25 cellular contexts compared by ENCODE assay signal in the genomic region with DNA sequence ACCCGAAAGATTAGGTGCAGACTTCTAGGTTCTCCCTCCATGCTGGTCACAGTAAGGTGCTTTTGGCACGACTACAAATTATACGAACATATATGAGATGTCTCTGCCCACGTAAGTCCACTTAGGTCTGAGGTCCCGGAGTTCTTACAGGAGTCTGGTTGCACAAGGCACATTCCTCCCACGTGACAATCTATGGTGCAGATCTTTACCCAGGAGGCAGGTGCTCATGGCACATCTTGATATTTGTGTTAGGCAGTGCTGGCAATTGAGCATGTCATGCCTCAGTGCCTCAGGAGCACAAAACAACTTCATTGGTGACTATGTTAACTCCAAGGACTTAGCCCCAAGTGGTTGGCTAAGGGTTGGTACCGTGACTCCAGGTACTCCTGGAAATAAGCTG.
A peak's percentile ranks its signal among the peaks of the same experiment; 100 is the strongest.
DNase-seq lines count a peak whose midpoint lies in the region; ATAC-seq and TF ChIP-seq lines count a peak whose summit lies in the region.
"Had no signal": no experiment of that assay in that cellular context is flagged by ENCODE, and none has a peak within 500 bp of the region (broad histone marks: within the 10 kb centered on the region; RNA-seq: fewer than 3 reads in every experiment).

No MANE protein-coding gene starts in this region.

- H3K9ac ChIP-seq in parathyroid adenoma = no peak overlapping the region
- H3K9ac ChIP-seq: KMS-11 had no signal

- H3K27ac ChIP-seq in GM23338 (ENCODE audit: low read depth) = no peak overlapping the region
- no peak overlapping the region for H3K27ac ChIP-seq in parathyroid adenoma
- H3K27ac ChIP-seq: KMS-11, Peyer's patch had no signal

- H3K4me2 ChIP-seq in GM23338 (no peak overlapping the region), parathyroid adenoma (ENCODE audit: low read length) (peak overlapping the region; percentile 0)
- H3K4me2 ChIP-seq: KMS-11 had no signal

- H3K27me3 ChIP-seq in GM23338 (ENCODE audit: insufficient read depth) (no peaks in the 10 kb centered on the region), parathyroid adenoma (ENCODE audit: control insufficient read depth, insufficient read depth, low read length) (no peaks in the 10 kb centered on the region)
- H3K27me3 ChIP-seq: Peyer's patch had no signal

- H3K4me3 ChIP-seq in GM23338 = no peak overlapping the region
- H3K4me3 ChIP-seq in parathyroid adenoma (ENCODE audit: low read depth, low read length) = no peak overlapping the region
- H3K4me3 ChIP-seq: HAP-1, Peyer's patch had no signal

- H3K4me1 ChIP-seq in GM23338 (ENCODE audit: insufficient read depth) (no peaks in the 10 kb centered on the region), parathyroid adenoma (peaks cover 4% of the 10 kb centered on the region)
- H3K4me1 ChIP-seq: HAP-1, Peyer's patch had no signal

- TF ChIP-seq CTCF in GM23338 (conservative IDR thresholded peaks at IDR 0.05; ENCODE audit: low read depth in 2 of 2) = no peak
- no peak for TF ChIP-seq CTCF in parathyroid adenoma (IDR thresholded peaks at IDR 0.05)

- H3K9me2 ChIP-seq in GM23338 (ENCODE audit: insufficient read depth) = no peaks in the 10 kb centered on the region

- H2AFZ ChIP-seq in GM23338 (peak overlapping the region; percentile 78), parathyroid adenoma (peak overlapping the region; percentile 58)

- peaks cover 21% of the 10 kb centered on the region for H3K9me3 Mint-ChIP-seq in GM23338

- H3K36me3 ChIP-seq in GM23338 (ENCODE audit: insufficient read depth) = no peaks in the 10 kb centered on the region
- H3K36me3 ChIP-seq in parathyroid adenoma (ENCODE audit: control insufficient read depth, insufficient read depth, low read length) = no peaks in the 10 kb centered on the region
- H3K36me3 ChIP-seq: HAP-1, Peyer's patch had no signal

- H3K4me3 Mint-ChIP-seq in GM23338 = no peak overlapping the region
- H3K4me3 Mint-ChIP-seq: CD4-positive, alpha-beta memory T cell; HFFc6 had no signal

- no peak for ATAC-seq in GM23338
- ATAC-seq: HepG2, SK-N-SH treated with all-trans-retinoic acid at 6 μM for 48 hours had no signal

- H3K27ac Mint-ChIP-seq in GM23338 = no peak overlapping the region
- H3K27ac Mint-ChIP-seq: CD4-positive, alpha-beta memory T cell; HFFc6 had no signal

- H3K4me1 Mint-ChIP-seq in GM23338 = no peaks in the 10 kb centered on the region

- no peaks in the 10 kb centered on the region for H4K20me1 ChIP-seq in GM23338 (replicated peaks; ENCODE audit: insufficient read depth)

- DNase-seq in DMS79 (lab: John Stamatoyannopoulos, UW) (peak; percentile 79), GM23338 (ENCODE audit: low spot score) (no peak), SK-N-DZ (ENCODE audit: low spot score) (peak; percentile 10), activated gamma-delta T cell (lab: John Stamatoyannopoulos, UW) (no peak), COLO668 (lab: John Stamatoyannopoulos, UW; ENCODE audit: unreplicated experiment) (no peak), NCI-H526 treated with DMSO at 0.1 percent for 48 hours (lab: John Stamatoyannopoulos, UW) (no peak), GM19240 (ENCODE audit: insufficient read length, low spot score) (no peak)
- DNase-seq: C1 segment of cervical spinal cord; Caco-2; CD4-positive, alpha-beta memory T cell; GOT3; HFFc6; MM.1S; NCI-H2029; NCI-H2171 treated with DMSO at 0.1 percent for 48 hours; NCI-H345; NCI-H526; OCI-M1; Peyer's patch; SIG-M5 had no signal

- H3K9me3 ChIP-seq in parathyroid adenoma (ENCODE audit: control insufficient read depth, low read length) = no peaks in the 10 kb centered on the region
- H3K9me3 ChIP-seq: HAP-1, Peyer's patch had no signal

- peaks cover 1% of the 10 kb centered on the region for H3K27me3 Mint-ChIP-seq in GM23338 (ENCODE audit: insufficient read depth, low read depth, poor library complexity)
- H3K27me3 Mint-ChIP-seq: CD4-positive, alpha-beta memory T cell had no signal

- no peaks in the 10 kb centered on the region for H3K79me2 ChIP-seq in GM23338 (replicated peaks; ENCODE audit: insufficient read depth)
- no peaks in the 10 kb centered on the region for H3K79me2 ChIP-seq in parathyroid adenoma

- H3F3A ChIP-seq in GM23338 (replicated peaks; ENCODE audit: low read depth) = no peaks in the 10 kb centered on the region

- H3K36me3 Mint-ChIP-seq in GM23338 (ENCODE audit: low read depth) = peaks cover 13% of the 10 kb centered on the region; the same call in 2 of the 3 replicates

TF ChIP-seq in GM23338, 12 proteins besides CTCF, POLR2A, EP300 and RAD21 (continues in another document):
- no peak for TF ChIP-seq JUNB (IDR thresholded peaks at IDR 0.05; ENCODE audit: unreplicated experiment)
- TF ChIP-seq NANOG (IDR thresholded peaks at IDR 0.05; ENCODE audit: borderline replicate concordance) = no peak
- no peak for TF ChIP-seq CREB1 (CRISPR knock-in tag; IDR thresholded peaks at IDR 0.05; ENCODE audit: low read depth)
- TF ChIP-seq, protein P1, sequence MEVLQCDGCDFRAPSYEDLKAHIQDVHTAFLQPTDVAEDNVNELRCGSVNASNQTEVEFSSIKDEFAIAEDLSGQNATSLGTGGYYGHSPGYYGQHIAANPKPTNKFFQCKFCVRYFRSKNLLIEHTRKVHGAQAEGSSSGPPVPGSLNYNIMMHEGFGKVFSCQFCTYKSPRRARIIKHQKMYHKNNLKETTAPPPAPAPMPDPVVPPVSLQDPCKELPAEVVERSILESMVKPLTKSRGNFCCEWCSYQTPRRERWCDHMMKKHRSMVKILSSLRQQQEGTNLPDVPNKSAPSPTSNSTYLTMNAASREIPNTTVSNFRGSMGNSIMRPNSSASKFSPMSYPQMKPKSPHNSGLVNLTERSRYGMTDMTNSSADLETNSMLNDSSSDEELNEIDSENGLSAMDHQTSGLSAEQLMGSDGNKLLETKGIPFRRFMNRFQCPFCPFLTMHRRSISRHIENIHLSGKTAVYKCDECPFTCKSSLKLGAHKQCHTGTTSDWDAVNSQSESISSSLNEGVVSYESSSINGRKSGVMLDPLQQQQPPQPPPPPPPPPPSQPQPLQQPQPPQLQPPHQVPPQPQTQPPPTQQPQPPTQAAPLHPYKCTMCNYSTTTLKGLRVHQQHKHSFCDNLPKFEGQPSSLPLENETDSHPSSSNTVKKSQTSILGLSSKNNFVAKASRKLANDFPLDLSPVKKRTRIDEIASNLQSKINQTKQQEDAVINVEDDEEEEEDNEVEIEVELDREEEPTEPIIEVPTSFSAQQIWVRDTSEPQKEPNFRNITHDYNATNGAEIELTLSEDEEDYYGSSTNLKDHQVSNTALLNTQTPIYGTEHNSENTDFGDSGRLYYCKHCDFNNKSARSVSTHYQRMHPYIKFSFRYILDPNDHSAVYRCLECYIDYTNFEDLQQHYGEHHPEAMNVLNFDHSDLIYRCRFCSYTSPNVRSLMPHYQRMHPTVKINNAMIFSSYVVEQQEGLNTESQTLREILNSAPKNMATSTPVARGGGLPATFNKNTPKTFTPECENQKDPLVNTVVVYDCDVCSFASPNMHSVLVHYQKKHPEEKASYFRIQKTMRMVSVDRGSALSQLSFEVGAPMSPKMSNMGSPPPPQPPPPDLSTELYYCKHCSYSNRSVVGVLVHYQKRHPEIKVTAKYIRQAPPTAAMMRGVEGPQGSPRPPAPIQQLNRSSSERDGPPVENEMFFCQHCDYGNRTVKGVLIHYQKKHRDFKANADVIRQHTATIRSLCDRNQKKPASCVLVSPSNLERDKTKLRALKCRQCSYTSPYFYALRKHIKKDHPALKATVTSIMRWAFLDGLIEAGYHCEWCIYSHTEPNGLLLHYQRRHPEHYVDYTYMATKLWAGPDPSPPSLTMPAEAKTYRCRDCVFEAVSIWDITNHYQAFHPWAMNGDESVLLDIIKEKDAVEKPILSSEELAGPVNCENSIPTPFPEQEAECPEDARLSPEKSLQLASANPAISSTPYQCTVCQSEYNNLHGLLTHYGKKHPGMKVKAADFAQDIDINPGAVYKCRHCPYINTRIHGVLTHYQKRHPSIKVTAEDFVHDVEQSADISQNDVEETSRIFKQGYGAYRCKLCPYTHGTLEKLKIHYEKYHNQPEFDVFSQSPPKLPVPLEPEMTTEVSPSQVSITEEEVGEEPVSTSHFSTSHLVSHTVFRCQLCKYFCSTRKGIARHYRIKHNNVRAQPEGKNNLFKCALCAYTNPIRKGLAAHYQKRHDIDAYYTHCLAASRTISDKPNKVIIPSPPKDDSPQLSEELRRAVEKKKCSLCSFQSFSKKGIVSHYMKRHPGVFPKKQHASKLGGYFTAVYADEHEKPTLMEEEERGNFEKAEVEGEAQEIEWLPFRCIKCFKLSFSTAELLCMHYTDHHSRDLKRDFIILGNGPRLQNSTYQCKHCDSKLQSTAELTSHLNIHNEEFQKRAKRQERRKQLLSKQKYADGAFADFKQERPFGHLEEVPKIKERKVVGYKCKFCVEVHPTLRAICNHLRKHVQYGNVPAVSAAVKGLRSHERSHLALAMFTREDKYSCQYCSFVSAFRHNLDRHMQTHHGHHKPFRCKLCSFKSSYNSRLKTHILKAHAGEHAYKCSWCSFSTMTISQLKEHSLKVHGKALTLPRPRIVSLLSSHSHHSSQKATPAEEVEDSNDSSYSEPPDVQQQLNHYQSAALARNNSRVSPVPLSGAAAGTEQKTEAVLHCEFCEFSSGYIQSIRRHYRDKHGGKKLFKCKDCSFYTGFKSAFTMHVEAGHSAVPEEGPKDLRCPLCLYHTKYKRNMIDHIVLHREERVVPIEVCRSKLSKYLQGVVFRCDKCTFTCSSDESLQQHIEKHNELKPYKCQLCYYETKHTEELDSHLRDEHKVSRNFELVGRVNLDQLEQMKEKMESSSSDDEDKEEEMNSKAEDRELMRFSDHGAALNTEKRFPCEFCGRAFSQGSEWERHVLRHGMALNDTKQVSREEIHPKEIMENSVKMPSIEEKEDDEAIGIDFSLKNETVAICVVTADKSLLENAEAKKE (CRISPR knock-in tag; IDR thresholded peaks at IDR 0.05) = no peak
- no peak for TF ChIP-seq EZH2phosphoT487 (IDR thresholded peaks at IDR 0.05; ENCODE audit: unreplicated experiment)

Comparison
In these comparisons a context has a peak if more than half of its experiments do, and no peak if none do; other contexts are left out.
1. DNase-seq: peak in DMS79 (single experiment) and SK-N-DZ (single experiment); none in GM23338 (single experiment), activated gamma-delta T cell (single experiment), COLO668 (single experiment), NCI-H526 treated with DMSO at 0.1 percent for 48 hours (single experiment) and GM19240 (single experiment).